Comparison of ENCODE assay signal across 14 cellular contexts in the genomic region with DNA sequence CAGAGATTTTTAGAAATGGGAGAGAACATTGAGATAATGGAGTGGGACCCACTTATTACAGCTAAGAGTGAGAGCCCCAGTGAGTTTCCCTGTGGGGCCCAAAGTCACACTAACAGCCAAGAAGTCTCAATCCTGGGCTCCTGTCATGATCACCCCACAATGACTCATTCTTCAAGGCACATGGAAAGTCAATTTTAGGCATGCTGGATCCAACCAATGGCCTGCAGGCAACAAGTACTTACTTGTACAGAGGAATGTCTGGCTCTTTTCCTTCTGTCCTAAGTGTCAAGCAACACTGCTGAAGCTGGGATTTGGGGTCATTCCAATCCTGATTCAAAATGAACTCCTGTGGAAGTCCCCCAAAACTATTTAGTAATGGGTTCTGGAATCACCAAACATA.
DNase-seq lines count a peak whose midpoint lies in the region; ATAC-seq and TF ChIP-seq lines count a peak whose summit lies in the region.
"Had no signal": no experiment of that assay in that cellular context is flagged by ENCODE, and none has a peak within 500 bp of the region (broad histone marks: within the 10 kb centered on the region; RNA-seq: fewer than 3 reads in every experiment).

No MANE protein-coding gene starts in this region.

- no peak for TF ChIP-seq CTCF in RWPE2 (IDR thresholded peaks at IDR 0.05; ENCODE audit: poor library complexity, severe bottlenecking)
- TF ChIP-seq CTCF in foreskin fibroblast (IDR thresholded peaks at IDR 0.05; ENCODE audit: low read depth, low read length): no peak
- TF ChIP-seq CTCF in gastrocnemius medialis (IDR thresholded peaks at IDR 0.05 in 4 of 5, conservative IDR thresholded peaks at IDR 0.05 in 1 of 5): no peak

- no peak for TF ChIP-seq POLR2A in gastrocnemius medialis (IDR thresholded peaks at IDR 0.05)

- intact Hi-C loops in gastrocnemius medialis (cut with DNase I; ENCODE audit: low total_unique reads): no loop called here

- H3K9me3 ChIP-seq in RWPE2 (ENCODE audit: severe bottlenecking) (no peaks in the 10 kb centered on the region), gastrocnemius medialis (no peaks in the 10 kb centered on the region)
- H3K9me3 ChIP-seq: breast epithelium, uterus had no signal

- H3K4me1 ChIP-seq in RWPE2 (ENCODE audit: insufficient read depth, poor library complexity, severe bottlenecking) (peaks cover 43% of the 10 kb centered on the region), gastrocnemius medialis (no peaks in the 10 kb centered on the region)
- H3K4me1 ChIP-seq: breast epithelium, uterus had no signal

- H3K4me3 ChIP-seq in RWPE2 (ENCODE audit: severe bottlenecking) (no peak overlapping the region), foreskin fibroblast (ENCODE audit: low read depth in 1 of 2, low read length in 2 of 2) (no peak overlapping the region), skeletal muscle cell (ENCODE audit: low read depth, low read length) (no peak overlapping the region), gastrocnemius medialis (no peak overlapping the region)
- H3K4me3 ChIP-seq: breast epithelium, uterus had no signal

- H3K27me3 ChIP-seq in RWPE2 (ENCODE audit: insufficient read depth, poor library complexity, severe bottlenecking): no peaks in the 10 kb centered on the region
- no peaks in the 10 kb centered on the region for H3K27me3 ChIP-seq in gastrocnemius medialis
- H3K27me3 ChIP-seq: breast epithelium, uterus had no signal

- in situ Hi-C loops in gastrocnemius medialis (cut with MboI; ENCODE audit: low sequenced_read_pairs in 4 of 4): no loop called here

- ATAC-seq in RWPE2 (ENCODE audit: low read depth): peak; percentile 83
- no peak for ATAC-seq in GM18858 (IDR thresholded peaks at IDR 0.05; ENCODE audit: unreplicated experiment)
- ATAC-seq in GM21423 (IDR thresholded peaks at IDR 0.05; ENCODE audit: unreplicated experiment): no peak
- ATAC-seq in gastrocnemius medialis: no peak
- ATAC-seq: sciatic nerve had no signal

- H3K36me3 ChIP-seq in RWPE2 (ENCODE audit: low read depth) (peaks cover 82% of the 10 kb centered on the region), gastrocnemius medialis (peaks cover 0 to 54% of the 10 kb centered on the region in 2 donors)
- H3K36me3 ChIP-seq: breast epithelium, uterus had no signal

- H3K27ac ChIP-seq in RWPE2 (ENCODE audit: poor library complexity, severe bottlenecking) (peak overlapping the region; percentile 80), gastrocnemius medialis (no peak overlapping the region)
- H3K27ac ChIP-seq: breast epithelium, uterus had no signal

- DNase-seq in H4 (ENCODE audit: low spot score): peak; percentile 34
- DNase-seq in RWPE2 (ENCODE audit: low spot score): peak; percentile 79
- DNase-seq in foreskin fibroblast: peak; percentile 77 to 84
- DNase-seq in skeletal muscle cell (ENCODE audit: low read depth): peak; percentile 19
- no peak for DNase-seq in NCI-H345 (lab: John Stamatoyannopoulos, UW)
- no peak for DNase-seq in gastrocnemius medialis
- DNase-seq: DMS53, glutamatergic neuron, NCI-H446 treated with DMSO at 0.1 percent for 48 hours, uterus had no signal

Comparison
In these comparisons a context has a peak if more than half of its experiments do, and no peak if none do; other contexts are left out.
1. DNase-seq: peak in H4 (single experiment), RWPE2 (single experiment), foreskin fibroblast (2 of 2) and skeletal muscle cell (single experiment); none in NCI-H345 (single experiment) and gastrocnemius medialis (0 of 2).